In genomic region chr17:59892849-59893616, GRCh38 we compare ENCODE assay signal across 8 cellular contexts. TPM values are rescaled to one million over a fixed set of nuclear protein-coding genes. Genes with fewer than 3 reads are reported as not detected.
DNase-seq lines count a peak whose midpoint lies in the region; ATAC-seq lines count a peak whose summit lies in the region.

RPS6KB1 (plus strand) TSS chr17:59893121; CDS start chr17:59893185, 64 bp downstream.
TUBD1 (minus strand) TSS chr17:59892943; CDS start chr17:59891002, 1,941 bp downstream.

- no peaks in the 10 kb centered on the region for H3K36me3 ChIP-seq in CD8-positive, alpha-beta memory T cell (ENCODE audit: insufficient read depth, low read length)
- no peaks in the 10 kb centered on the region for H3K36me3 ChIP-seq in effector memory CD4-positive, alpha-beta T cell (ENCODE audit: control insufficient read depth, insufficient read depth, low read length)

- H3K36me3 Mint-ChIP-seq in CD8-positive, alpha-beta memory T cell = peaks cover 0 to 49% (median 10%) of the 10 kb centered on the region in 3 donors

- H3K27me3 ChIP-seq in CD8-positive, alpha-beta memory T cell (ENCODE audit: insufficient read depth, low read length, poor library complexity, severe bottlenecking) = no peaks in the 10 kb centered on the region
- no peaks in the 10 kb centered on the region for H3K27me3 ChIP-seq in effector memory CD4-positive, alpha-beta T cell (replicated peaks; ENCODE audit: control insufficient read depth, insufficient read depth, low read length, poor library complexity, severe bottlenecking)

- no peaks in the 10 kb centered on the region for H3K9me3 ChIP-seq in CD8-positive, alpha-beta memory T cell (ENCODE audit: low read length)
- no peaks in the 10 kb centered on the region for H3K9me3 ChIP-seq in effector memory CD4-positive, alpha-beta T cell (ENCODE audit: control insufficient read depth, low read length)

- ATAC-seq in GM19468 (IDR thresholded peaks at IDR 0.05; ENCODE audit: extremely low read depth, unreplicated experiment) = peak; percentile 91

- H3K4me3 Mint-ChIP-seq in CD8-positive, alpha-beta memory T cell = peak within 1 kb of the TSS; percentile 98 to 100 (median 99)

- peaks cover 24% of the 10 kb centered on the region for H3K4me1 ChIP-seq in CD8-positive, alpha-beta memory T cell (ENCODE audit: insufficient read depth, low read length)
- H3K4me1 ChIP-seq in effector memory CD4-positive, alpha-beta T cell (ENCODE audit: control insufficient read depth, insufficient read depth, low read length, poor library complexity, severe bottlenecking) = peaks cover 21% of the 10 kb centered on the region

- H3K27me3 Mint-ChIP-seq in CD8-positive, alpha-beta memory T cell = peaks cover 0 to 1% of the 10 kb centered on the region in 2 donors

- peak; percentile 93 to 99 (median 97) for DNase-seq in CD8-positive, alpha-beta memory T cell
- DNase-seq in HT-29 (ENCODE audit: low spot score) (peak; percentile 98), NOMO-1 (lab: John Stamatoyannopoulos, UW; ENCODE audit: unreplicated experiment in 2 of 2) (peak; percentile 97 to 99), lung microvascular endothelial cell (ENCODE audit: low read depth in 2 of 2) (peak; percentile 100)
- DNase-seq in activated CD8-positive, alpha-beta memory T cell treated with anti-CD3 and anti-CD28 coated beads for 4 hours (ENCODE audit: low read depth in 2 of 2) = peak; percentile 93 to 98
- DNase-seq in effector memory CD4-positive, alpha-beta T cell = peak; percentile 97 to 98 (median 97)
- peak; percentile 93 to 98 (median 93) for DNase-seq in stimulated activated CD4-positive, alpha-beta T cell treated with anti-CD3 and anti-CD28 coated beads, TNF-alpha, amount 100 ng/mL, for 48 hours (ENCODE audit: low read depth in 3 of 3)

- peak within 1 kb of the TSS; percentile 95 for H3K4me3 ChIP-seq in CD8-positive, alpha-beta memory T cell (ENCODE audit: low read length)
- peak within 1 kb of the TSS; percentile 94 for H3K4me3 ChIP-seq in effector memory CD4-positive, alpha-beta T cell (ENCODE audit: insufficient read depth, low read depth, low read length, poor library complexity, severe bottlenecking)

- H3K4me1 Mint-ChIP-seq in CD8-positive, alpha-beta memory T cell = peaks cover 47 to 77% (median 71%) of the 10 kb centered on the region in 3 donors

- peak within 1 kb of the TSS; percentile 90 for H3K27ac ChIP-seq in CD8-positive, alpha-beta memory T cell (ENCODE audit: low read depth, low read length)
- H3K27ac ChIP-seq in effector memory CD4-positive, alpha-beta T cell (ENCODE audit: insufficient read depth, low read length, poor library complexity, severe bottlenecking) = peak within 1 kb of the TSS; percentile 95

- CTCF ChIA-PET in CD8-positive, alpha-beta memory T cell (lab: Charles Lee) = interaction anchor here (0.9 to 1.8 kb wide), 5 partner anchors 21 to 144 kb away, joined by 3 to 5 read pairs (median 5); no protein-coding TSS in a partner anchor

- H3K27ac Mint-ChIP-seq in CD8-positive, alpha-beta memory T cell = peak within 1 kb of the TSS; percentile 97 to 100 (median 100)

- POLR2A ChIA-PET in CD8-positive, alpha-beta memory T cell (lab: Charles Lee) = interaction anchor here (0.5 to 2.5 kb wide), 9 partner anchors 17 to 274 kb away, joined by 3 to 15 read pairs (median 4); partner anchors contain the start of genes CLTC and RNFT1

- H3K9me3 Mint-ChIP-seq in CD8-positive, alpha-beta memory T cell = no peaks in the 10 kb centered on the region

RNA-seq across cellular contexts. Expression of gene RPS6KB1, which starts in this region (rescaled TPM):
- total RNA-seq in CD8-positive, alpha-beta memory T cell = 10 to 100 TPM; 44.5 to 52.3 TPM
- 24.4 TPM for polyA plus RNA-seq in CD8-positive, alpha-beta memory T cell
- 18.8 and 21.5 TPM in 2 replicates for total RNA-seq in HT-29 (2014; rRNA removed; shearing (Covaris generic))
- total RNA-seq in lung microvascular endothelial cell = 17.7 and 24.2 TPM in 2 replicates

RNA-seq across cellular contexts. Expression of gene TUBD1, which starts in this region (rescaled TPM):
- total RNA-seq in CD8-positive, alpha-beta memory T cell = 10 to 100 TPM in 1 of 2 experiments, 1 to 10 TPM in 1; 9.5 to 11.9 TPM
- 17.3 TPM for polyA plus RNA-seq in CD8-positive, alpha-beta memory T cell
- total RNA-seq in HT-29 (2014; rRNA removed; shearing (Covaris generic)) = 3.3 and 3.5 TPM in 2 replicates
- 5.0 and 8.3 TPM in 2 replicates for total RNA-seq in lung microvascular endothelial cell

Comparison
In these comparisons a context has a peak if more than half of its experiments do, and no peak if none do; other contexts are left out.
1. Peak in every context shown above with its lines: DNase-seq, ATAC-seq, H3K4me3 ChIP-seq and H3K27ac ChIP-seq.